29 cellular contexts compared by ENCODE assay signal in the genomic region with DNA sequence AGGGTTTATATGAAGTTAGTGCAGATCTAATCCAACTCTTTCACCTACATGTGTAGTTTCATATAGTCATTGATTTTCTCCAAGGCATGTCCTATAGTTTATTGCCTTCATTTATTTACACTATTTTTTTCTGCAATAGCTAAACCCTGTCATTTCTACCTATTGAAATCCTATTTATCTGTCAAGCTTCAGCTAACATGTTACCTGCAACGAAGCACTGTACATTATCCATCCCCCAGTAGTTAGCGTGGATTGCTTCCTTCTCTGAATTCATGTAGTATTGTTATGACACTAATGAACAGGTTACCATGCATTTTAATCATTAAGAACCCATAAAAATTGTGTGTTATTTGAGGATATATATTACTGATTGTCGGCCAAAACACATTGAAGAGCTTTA.
"Had no signal": no experiment of that assay in that cellular context is flagged by ENCODE, and none has a peak within 500 bp of the region (broad histone marks: within the 10 kb centered on the region; RNA-seq: fewer than 3 reads in every experiment).

No MANE protein-coding gene starts in this region.

- H3K36me3 Mint-ChIP-seq: stimulated activated effector memory CD8-positive, alpha-beta T cell treated with anti-CD3 and anti-CD28 coated beads, Interleukin-12 subunit alpha, Interleukin-12 subunit beta, amount 100 ng/mL, for 72 hours; stimulated activated memory B cell treated with anti-CD40 and anti-IgM and Interleukin-4, amounts not matched to agents 10 μg/mL and 1 μg/mL and 100 μg/mL, for 72 hours; stimulated activated naive B cell treated with anti-CD40 and anti-IgM and Interleukin-4, amounts not matched to agents 10 μg/mL and 1 μg/mL and 100 μg/mL, for 72 hours; type B pancreatic cell had no signal

- H3K9me3 ChIP-seq: suprapubic skin, testis, thoracic aorta, thyroid gland, tibial artery, tibial nerve, upper lobe of left lung, upper lobe of right lung, uterus, vagina had no signal

- DNase-seq: stimulated activated CD4-positive, alpha-beta T cell treated with anti-CD3 and anti-CD28 coated beads, Interleukin-2, amount 100 ng/mL, for 48 hours; stimulated activated CD4-positive, alpha-beta T cell treated with anti-CD3 and anti-CD28 coated beads, Interleukin-4, amount 100 ng/mL, for 1 hour; stimulated activated CD4-positive, alpha-beta T cell treated with anti-CD3 and anti-CD28 coated beads, Interleukin-4, amount 100 ng/mL, for 24 hours; stimulated activated CD4-positive, alpha-beta T cell treated with anti-CD3 and anti-CD28 coated beads, Interleukin-4, amount 100 ng/mL, for 4 hours; stimulated activated CD8-positive, alpha-beta memory T cell treated with anti-CD3 and anti-CD28 coated beads, Interleukin-4, amount 100 ng/mL, for 48 hours; stimulated activated naive B cell treated with anti-CD40 and anti-IgM and Interleukin-4, amounts not matched to agents 10 μg/mL and 1 μg/mL and 100 μg/mL, for 72 hours; stimulated activated naive CD4-positive, alpha-beta T cell; stimulated activated naive CD4-positive, alpha-beta T cell treated with Interleukin-2 at 50 U/mL for 16 hours; stimulated activated naive CD8-positive, alpha-beta T cell treated with anti-CD3 and anti-CD28 coated beads, Interleukin-15, amount 100 ng/mL, for 72 hours; stimulated activated naive CD8-positive, alpha-beta T cell treated with anti-CD3 and anti-CD28 coated beads, Interleukin-15, Interleukin-2, amounts not matched to agents 100 U/mL and 50 U/mL, for 24 hours; stomach; substantia nigra; testis; thyroid gland; tibial artery; transverse colon; trophoblast cell; upper lobe of left lung; upper lobe of right lung; uterus had no signal

- H3K27me3 ChIP-seq: stomach, suprapubic skin, testis, thyroid gland, tibial artery, tibial nerve, transverse colon, upper lobe of left lung, upper lobe of right lung, uterus, vagina had no signal

- H3K4me3 Mint-ChIP-seq: stimulated activated effector memory CD8-positive, alpha-beta T cell treated with anti-CD3 and anti-CD28 coated beads, Interleukin-12 subunit alpha, Interleukin-12 subunit beta, amount 100 ng/mL, for 72 hours; stimulated activated memory B cell treated with anti-CD40 and anti-IgM and Interleukin-4, amounts not matched to agents 10 μg/mL and 1 μg/mL and 100 μg/mL, for 72 hours; stimulated activated naive B cell treated with anti-CD40 and anti-IgM and Interleukin-4, amounts not matched to agents 10 μg/mL and 1 μg/mL and 100 μg/mL, for 72 hours; stimulated activated naive CD8-positive, alpha-beta T cell treated with anti-CD3 and anti-CD28 coated beads, Interleukin-15, amount 100 ng/mL, for 72 hours; stimulated activated naive CD8-positive, alpha-beta T cell treated with anti-CD3 and anti-CD28 coated beads, Interleukin-15, Interleukin-2, amounts not matched to agents 100 ng/mL and 50 ng/mL, for 24 hours; type B pancreatic cell had no signal

- H3K27ac Mint-ChIP-seq: stimulated activated effector memory CD8-positive, alpha-beta T cell treated with anti-CD3 and anti-CD28 coated beads, Interleukin-12 subunit alpha, Interleukin-12 subunit beta, amount 100 ng/mL, for 72 hours; stimulated activated memory B cell treated with anti-CD40 and anti-IgM and Interleukin-4, amounts not matched to agents 10 μg/mL and 1 μg/mL and 100 μg/mL, for 72 hours; stimulated activated naive B cell treated with anti-CD40 and anti-IgM and Interleukin-4, amounts not matched to agents 10 μg/mL and 1 μg/mL and 100 μg/mL, for 72 hours; stimulated activated naive CD8-positive, alpha-beta T cell treated with anti-CD3 and anti-CD28 coated beads, Interleukin-15, amount 100 ng/mL, for 72 hours; stimulated activated naive CD8-positive, alpha-beta T cell treated with anti-CD3 and anti-CD28 coated beads, Interleukin-15, Interleukin-2, amounts not matched to agents 100 ng/mL and 50 ng/mL, for 24 hours; type B pancreatic cell had no signal

- H3K36me3 ChIP-seq: stomach, suprapubic skin, thoracic aorta, thyroid gland, tibial artery, tibial nerve, transverse colon, upper lobe of left lung, upper lobe of right lung, uterus, vagina had no signal

- ATAC-seq: stimulated activated effector memory CD8-positive, alpha-beta T cell treated with anti-CD3 and anti-CD28 coated beads, Interleukin-12 subunit alpha, Interleukin-12 subunit beta, amount 100 ng/mL, for 72 hours; stimulated activated memory B cell treated with anti-CD40 and anti-IgM and Interleukin-4, amounts not matched to agents 10 μg/mL and 1 μg/mL and 100 μg/mL, for 72 hours; stimulated activated naive B cell treated with anti-CD40 and anti-IgM and Interleukin-4, amounts not matched to agents 10 μg/mL and 1 μg/mL and 100 μg/mL, for 72 hours; stimulated activated naive CD8-positive, alpha-beta T cell treated with anti-CD3 and anti-CD28 coated beads, Interleukin-15, amount 100 ng/mL, for 72 hours; stimulated activated naive CD8-positive, alpha-beta T cell treated with anti-CD3 and anti-CD28 coated beads, Interleukin-15, Interleukin-2, amounts not matched to agents 100 U/mL and 50 U/mL, for 24 hours; upper lobe of right lung had no signal

- H3K27ac ChIP-seq: stomach, suprapubic skin, testis, thoracic aorta, thyroid gland, tibial artery, tibial nerve, transverse colon, upper lobe of left lung, upper lobe of right lung, uterus, vagina had no signal

- FAIRE-seq: urothelium cell line had no signal

- H3K4me1 Mint-ChIP-seq: stimulated activated effector memory CD8-positive, alpha-beta T cell treated with anti-CD3 and anti-CD28 coated beads, Interleukin-12 subunit alpha, Interleukin-12 subunit beta, amount 100 ng/mL, for 72 hours; stimulated activated memory B cell treated with anti-CD40 and anti-IgM and Interleukin-4, amounts not matched to agents 10 μg/mL and 1 μg/mL and 100 μg/mL, for 72 hours; stimulated activated naive B cell treated with anti-CD40 and anti-IgM and Interleukin-4, amounts not matched to agents 10 μg/mL and 1 μg/mL and 100 μg/mL, for 72 hours; stimulated activated naive CD8-positive, alpha-beta T cell treated with anti-CD3 and anti-CD28 coated beads, Interleukin-15, amount 100 ng/mL, for 72 hours had no signal

- H3K4me3 ChIP-seq: stomach, suprapubic skin, testis, thoracic aorta, thyroid gland, tibial artery, tibial nerve, transverse colon, upper lobe of left lung, upper lobe of right lung, uterus, vagina had no signal

- H3K27me3 Mint-ChIP-seq: stimulated activated memory B cell treated with anti-CD40 and anti-IgM and Interleukin-4, amounts not matched to agents 10 μg/mL and 1 μg/mL and 100 μg/mL, for 72 hours; stimulated activated naive B cell treated with anti-CD40 and anti-IgM and Interleukin-4, amounts not matched to agents 10 μg/mL and 1 μg/mL and 100 μg/mL, for 72 hours; stimulated activated naive CD8-positive, alpha-beta T cell treated with anti-CD3 and anti-CD28 coated beads, Interleukin-15, amount 100 ng/mL, for 72 hours; stimulated activated naive CD8-positive, alpha-beta T cell treated with anti-CD3 and anti-CD28 coated beads, Interleukin-15, Interleukin-2, amounts not matched to agents 100 ng/mL and 50 ng/mL, for 24 hours; type B pancreatic cell had no signal
